In genomic region chrX:11531226-11531625, GRCh38 we compare ENCODE assay signal across 14 cellular contexts.
DNase-seq lines count a peak whose midpoint lies in the region; TF ChIP-seq lines count a peak whose summit lies in the region.
"Had no signal": no experiment of that assay in that cellular context is flagged by ENCODE, and none has a peak within 500 bp of the region (broad histone marks: within the 10 kb centered on the region; RNA-seq: fewer than 3 reads in every experiment).

No MANE protein-coding gene starts in this region.

- no peak overlapping the region for H3K4me3 ChIP-seq in fibroblast of lung (replicated peaks in 1 of 4; ENCODE audit: control extremely low read depth in 1 of 4, insufficient read depth in 1 of 4, low read depth in 3 of 4, low read length in 4 of 4)
- H3K4me3 ChIP-seq in CD8-positive, alpha-beta memory T cell (ENCODE audit: low read length), result no peak overlapping the region

- no peak overlapping the region for H2AFZ ChIP-seq in fibroblast of lung (ENCODE audit: low read length)

- peak; percentile 5 for DNase-seq in NCI-H1105 treated with DMSO at 0.1 percent for 48 hours (lab: John Stamatoyannopoulos, UW)
- no peak for DNase-seq in NCI-H1105 (lab: John Stamatoyannopoulos, UW)
- peak; percentile 57 for DNase-seq in OCI-M1 (lab: John Stamatoyannopoulos, UW)
- peak; percentile 3 to 42 for DNase-seq in fibroblast of lung (ENCODE audit: low read depth in 2 of 2)
- peak; percentile 12 for DNase-seq in superior temporal gyrus (ENCODE audit: extremely low spot score)
- no peak for DNase-seq in activated gamma-delta T cell (lab: John Stamatoyannopoulos, UW)
- DNase-seq in CD8-positive, alpha-beta memory T cell, result no peak
- DNase-seq in NCI-H1436 (lab: John Stamatoyannopoulos, UW), result no peak
- DNase-seq: activated B cell treated with CpG ODN at 0.5 μM for 24 hours; BE2C; foreskin melanocyte; NCI-H526 treated with DMSO at 0.1 percent for 48 hours; stimulated activated CD4-positive, alpha-beta T cell treated with anti-CD3 and anti-CD28 coated beads, Interleukin-4, amount 100 ng/mL, for 4 hours had no signal

- no peaks in the 10 kb centered on the region for H3K27me3 ChIP-seq in fibroblast of lung (ENCODE audit: control insufficient read depth, insufficient read depth, low read length)
- H3K27me3 ChIP-seq in CD8-positive, alpha-beta memory T cell (ENCODE audit: insufficient read depth, low read length, poor library complexity, severe bottlenecking), result no peaks in the 10 kb centered on the region
- H3K27me3 ChIP-seq: BE2C had no signal

- H3K79me2 ChIP-seq in fibroblast of lung (ENCODE audit: control insufficient read depth, insufficient read depth, low read length), result no peaks in the 10 kb centered on the region

- H3K27ac Mint-ChIP-seq in CD8-positive, alpha-beta memory T cell, result peak overlapping the region in 1 of 8 donors; percentile 1
- H3K27ac Mint-ChIP-seq: activated B cell treated with CpG ODN at 0.5 μM for 24 hours; activated naive CD4-positive, alpha-beta T cell treated with anti-CD3 and anti-CD28 coated beads, Interleukin-2, amount 50 U/mL, for 72 hours had no signal

- POLR2A ChIA-PET in CD8-positive, alpha-beta memory T cell (lab: Charles Lee), result no interaction called here

- CTCF ChIA-PET in CD8-positive, alpha-beta memory T cell (lab: Charles Lee), result interaction anchor here (1.6 kb wide), 1 partner anchor 238 kb away, joined by 3 read pairs; no protein-coding TSS in a partner anchor

- H3K9me3 ChIP-seq in fibroblast of lung (ENCODE audit: control insufficient read depth, insufficient read depth, low read depth, low read length), result no peaks in the 10 kb centered on the region
- H3K9me3 ChIP-seq in CD8-positive, alpha-beta memory T cell (ENCODE audit: low read length), result no peaks in the 10 kb centered on the region
- H3K9me3 ChIP-seq: BE2C had no signal

- no peak overlapping the region for H3K4me3 Mint-ChIP-seq in CD8-positive, alpha-beta memory T cell
- H3K4me3 Mint-ChIP-seq: activated B cell treated with CpG ODN at 0.5 μM for 24 hours had no signal

- no peak overlapping the region for H3K27ac ChIP-seq in fibroblast of lung (ENCODE audit: insufficient read depth, low read length)
- H3K27ac ChIP-seq in CD8-positive, alpha-beta memory T cell (ENCODE audit: low read depth, low read length), result no peak overlapping the region

- H3K4me1 ChIP-seq in fibroblast of lung (ENCODE audit: control insufficient read depth, extremely low read depth, insufficient read depth, low read length), result peaks cover 3% of the 10 kb centered on the region
- H3K4me1 ChIP-seq in CD8-positive, alpha-beta memory T cell (ENCODE audit: insufficient read depth, low read length), result no peaks in the 10 kb centered on the region
- H3K4me1 ChIP-seq: BE2C had no signal

- no peaks in the 10 kb centered on the region for H3K36me3 ChIP-seq in fibroblast of lung (ENCODE audit: control insufficient read depth, insufficient read depth, low read length)
- H3K36me3 ChIP-seq in CD8-positive, alpha-beta memory T cell (ENCODE audit: insufficient read depth, low read length), result no peaks in the 10 kb centered on the region
- H3K36me3 ChIP-seq: BE2C had no signal

- H3K9ac ChIP-seq in fibroblast of lung (ENCODE audit: insufficient read depth, low read length), result no peak overlapping the region

- H3K36me3 Mint-ChIP-seq in CD8-positive, alpha-beta memory T cell, result no peaks in the 10 kb centered on the region
- H3K36me3 Mint-ChIP-seq: activated naive CD4-positive, alpha-beta T cell treated with anti-CD3 and anti-CD28 coated beads, Interleukin-2, amount 50 U/mL, for 72 hours had no signal

- peak; percentile 31 to 39 for TF ChIP-seq CTCF in fibroblast of lung (conservative IDR thresholded peaks at IDR 0.05 in 1 of 2, IDR thresholded peaks at IDR 0.05 in 1 of 2; ENCODE audit: low read depth in 1 of 2, low read length in 2 of 2)

- H3K9me3 Mint-ChIP-seq in CD8-positive, alpha-beta memory T cell, result no peaks in the 10 kb centered on the region
- H3K9me3 Mint-ChIP-seq: activated B cell treated with CpG ODN at 0.5 μM for 24 hours; activated naive CD4-positive, alpha-beta T cell treated with anti-CD3 and anti-CD28 coated beads, Interleukin-2, amount 50 U/mL, for 72 hours had no signal

- H4K20me1 ChIP-seq in fibroblast of lung (ENCODE audit: control insufficient read depth, extremely low read depth, insufficient read depth, low read length), result no peaks in the 10 kb centered on the region

- no peaks in the 10 kb centered on the region for H3K4me1 Mint-ChIP-seq in CD8-positive, alpha-beta memory T cell

- H3K4me2 ChIP-seq in fibroblast of lung (ENCODE audit: extremely low read depth, insufficient read depth, low read length), result no peak overlapping the region

- H3K27me3 Mint-ChIP-seq in CD8-positive, alpha-beta memory T cell, result peaks cover 0 to 2% of the 10 kb centered on the region in 2 donors
- H3K27me3 Mint-ChIP-seq: activated B cell treated with CpG ODN at 0.5 μM for 24 hours had no signal

Comparison
In these comparisons a context has a peak if more than half of its experiments do, and no peak if none do; other contexts are left out.
1. DNase-seq: peak in NCI-H1105 treated with DMSO at 0.1 percent for 48 hours (single experiment), OCI-M1 (single experiment), fibroblast of lung (2 of 2) and superior temporal gyrus (single experiment); none in NCI-H1105 (single experiment), activated gamma-delta T cell (single experiment), CD8-positive, alpha-beta memory T cell (0 of 5) and NCI-H1436 (single experiment).